28 cellular contexts compared by ENCODE assay signal in the genomic region with DNA sequence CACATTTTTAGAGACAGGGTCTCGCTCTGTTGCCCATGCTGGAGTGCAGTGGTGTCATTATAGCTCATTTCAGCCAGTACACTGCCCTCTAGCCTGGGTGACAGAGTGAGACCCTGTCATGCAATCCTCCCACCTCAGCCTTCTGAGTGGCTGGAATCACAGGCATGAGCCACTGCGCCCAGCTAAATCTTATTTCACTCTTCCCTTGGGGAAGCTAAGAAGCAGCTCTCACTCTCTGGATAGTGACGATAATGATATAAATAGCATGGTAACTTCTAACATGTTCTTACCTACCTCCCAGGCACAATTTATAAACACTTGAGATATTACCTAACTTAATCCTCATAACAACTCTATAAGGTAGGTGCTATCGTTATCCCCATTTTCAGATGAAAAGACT. TPM values are rescaled to one million over a fixed set of nuclear protein-coding genes. Genes with fewer than 3 reads are reported as not detected.
"Had no signal": no experiment of that assay in that cellular context is flagged by ENCODE, and none has a peak within 500 bp of the region (broad histone marks: within the 10 kb centered on the region; RNA-seq: fewer than 3 reads in every experiment).

No MANE protein-coding gene starts in this region.

- FAIRE-seq: islet of Langerhans, kidney, small intestine had no signal

- H3K27ac Mint-ChIP-seq: naive thymus-derived CD8-positive, alpha-beta T cell; nephron; progenitor cell of endocrine pancreas; stimulated activated naive CD8-positive, alpha-beta T cell treated with anti-CD3 and anti-CD28 coated beads, Interleukin-15, amount 100 ng/mL, for 72 hours; type B pancreatic cell had no signal

- H3K36me3 ChIP-seq: lower lobe of right lung, ovary, tibial nerve, vagina had no signal

- H3K4me3 Mint-ChIP-seq: naive thymus-derived CD8-positive, alpha-beta T cell; nephron; stimulated activated effector memory CD8-positive, alpha-beta T cell treated with anti-CD3 and anti-CD28 coated beads, Interleukin-12 subunit alpha, Interleukin-12 subunit beta, amount 100 ng/mL, for 72 hours; stimulated activated naive CD8-positive, alpha-beta T cell treated with anti-CD3 and anti-CD28 coated beads, Interleukin-15, amount 100 ng/mL, for 72 hours; type B pancreatic cell had no signal

- H3K4me1 Mint-ChIP-seq: nephron; stimulated activated naive CD8-positive, alpha-beta T cell treated with anti-CD3 and anti-CD28 coated beads, Interleukin-15, amount 100 ng/mL, for 72 hours had no signal

- ATAC-seq: left colon; left lung; lower lobe of right lung; naive thymus-derived CD8-positive, alpha-beta T cell; right cardiac atrium; sciatic nerve; stimulated activated effector memory CD8-positive, alpha-beta T cell treated with anti-CD3 and anti-CD28 coated beads, Interleukin-12 subunit alpha, Interleukin-12 subunit beta, amount 100 ng/mL, for 72 hours; stimulated activated naive CD8-positive, alpha-beta T cell treated with anti-CD3 and anti-CD28 coated beads, Interleukin-15, amount 100 ng/mL, for 72 hours had no signal

- H3K4me1 ChIP-seq: lower lobe of right lung, tibial nerve, vagina had no signal

- H3K9me3 ChIP-seq: left lung, lower lobe of right lung, ovary, spleen, tibial nerve, vagina had no signal

- H3K9me3 Mint-ChIP-seq: naive thymus-derived CD8-positive, alpha-beta T cell; nephron; stimulated activated effector memory CD8-positive, alpha-beta T cell treated with anti-CD3 and anti-CD28 coated beads, Interleukin-12 subunit alpha, Interleukin-12 subunit beta, amount 100 ng/mL, for 72 hours; stimulated activated naive CD8-positive, alpha-beta T cell treated with anti-CD3 and anti-CD28 coated beads, Interleukin-15, amount 100 ng/mL, for 72 hours; type B pancreatic cell had no signal

- H3K36me3 Mint-ChIP-seq: naive thymus-derived CD8-positive, alpha-beta T cell; stimulated activated effector memory CD8-positive, alpha-beta T cell treated with anti-CD3 and anti-CD28 coated beads, Interleukin-12 subunit alpha, Interleukin-12 subunit beta, amount 100 ng/mL, for 72 hours had no signal

- DNase-seq: hippocampal formation; kidney; left lung; lower lobe of right lung; mammary epithelial cell; mesenchymal stem cell; naive thymus-derived CD8-positive, alpha-beta T cell; ovary; retina; right cardiac atrium; small intestine; spleen; stimulated activated CD4-positive, alpha-beta T cell treated with anti-CD3 and anti-CD28 coated beads, Interleukin-4, amount 100 ng/mL, for 24 hours; stimulated activated naive CD4-positive, alpha-beta T cell treated with Interleukin-2 at 50 U/mL for 16 hours; stimulated activated naive CD8-positive, alpha-beta T cell treated with anti-CD3 and anti-CD28 coated beads, Interleukin-15, amount 100 ng/mL, for 72 hours; substantia nigra had no signal

- H3K4me3 ChIP-seq: left lung, lower lobe of right lung, ovary, spleen, tibial nerve, vagina had no signal

- H3K27ac ChIP-seq: left lung, lower lobe of right lung, ovary, spleen, tibial nerve, vagina had no signal

- H3K27me3 ChIP-seq: left lung, ovary, spleen, tibial nerve, vagina had no signal

- H3K27me3 Mint-ChIP-seq: naive thymus-derived CD8-positive, alpha-beta T cell; progenitor cell of endocrine pancreas; stimulated activated naive CD8-positive, alpha-beta T cell treated with anti-CD3 and anti-CD28 coated beads, Interleukin-15, amount 100 ng/mL, for 72 hours; type B pancreatic cell had no signal

RNA-seq across cellular contexts. Expression of a gene that starts 24.9 kb away (rescaled TPM):
- polyA plus RNA-seq: naive thymus-derived CD8-positive, alpha-beta T cell had no signal

RNA-seq across cellular contexts. Expression of a gene that starts 32.1 kb away (rescaled TPM):
- total RNA-seq: left lung, lower lobe of right lung, mammary epithelial cell, omental fat pad, progenitor cell of endocrine pancreas, right cardiac atrium, sciatic nerve, temporal lobe, tibial nerve, ureter, vagina had no signal
- polyA plus RNA-seq: mammary epithelial cell, right cardiac atrium had no signal
